In genomic region chr2:32289165-32290054, GRCh38 we compare ENCODE assay signal across 10 cellular contexts. TPM values are rescaled to one million over a fixed set of nuclear protein-coding genes. Genes with fewer than 3 reads are reported as not detected.
DNase-seq lines count a peak whose midpoint lies in the region; TF ChIP-seq lines count a peak whose summit lies in the region.
"Had no signal": no experiment of that assay in that cellular context is flagged by ENCODE, and none has a peak within 500 bp of the region (broad histone marks: within the 10 kb centered on the region; RNA-seq: fewer than 3 reads in every experiment).

No MANE protein-coding gene starts in this region.

- peaks cover 50% of the 10 kb centered on the region for H3K36me3 Mint-ChIP-seq in dendritic cell treated with granulocyte-macrophage colony-stimulating factor and Interleukin-4, amounts not matched to agents 40 ng/mL and 50 ng/mL, for 4 days (ENCODE audit: low read depth)
- H3K36me3 Mint-ChIP-seq in osteocyte (ENCODE audit: unreplicated experiment) (peaks cover 11% of the 10 kb centered on the region), endothelial cell (ENCODE audit: low read depth, unreplicated experiment) (peaks cover 23% of the 10 kb centered on the region)

- peaks cover 0 to 51% (median 4%) of the 10 kb centered on the region in 3 donors for H3K36me3 ChIP-seq in esophagus squamous epithelium

- DNase-seq in GM03348 (ENCODE audit: low spot score) (peak; percentile 31), NOMO-1 (lab: John Stamatoyannopoulos, UW; ENCODE audit: unreplicated experiment in 2 of 2) (peak; percentile 80 to 92), osteocyte (ENCODE audit: extremely low spot score, unreplicated experiment) (no peak), activated gamma-delta T cell treated with Interleukin-2 at 50 U/mL for 16 hours (no peak), esophagus squamous epithelium (lab: John Stamatoyannopoulos, UW) (no peak), endothelial cell (ENCODE audit: low spot score) (no peak), NCI-H187 treated with DMSO at 0.1 percent for 48 hours (lab: John Stamatoyannopoulos, UW) (no peak)

- H3K27me3 Mint-ChIP-seq in dendritic cell treated with granulocyte-macrophage colony-stimulating factor and Interleukin-4, amounts not matched to agents 40 ng/mL and 50 ng/mL, for 4 days, result no peaks in the 10 kb centered on the region
- H3K27me3 Mint-ChIP-seq in osteocyte (ENCODE audit: unreplicated experiment) (no peaks in the 10 kb centered on the region), endothelial cell (ENCODE audit: unreplicated experiment) (no peaks in the 10 kb centered on the region)

- peak overlapping the region in 2 of 4 donors; percentile 34 to 61 for H3K27ac ChIP-seq in esophagus squamous epithelium

- peaks cover 4 to 35% (median 20%) of the 10 kb centered on the region in 3 donors for H3K4me1 ChIP-seq in esophagus squamous epithelium

- 37 to 45% methylated on average over 5 of the region's 5 CpGs for WGBS in esophagus squamous epithelium, 2 donors

- no peaks in the 10 kb centered on the region for H3K27me3 ChIP-seq in esophagus squamous epithelium

- peak overlapping the region; percentile 83 for H3K27ac Mint-ChIP-seq in dendritic cell treated with granulocyte-macrophage colony-stimulating factor and Interleukin-4, amounts not matched to agents 40 ng/mL and 50 ng/mL, for 4 days
- H3K27ac Mint-ChIP-seq in osteocyte (ENCODE audit: unreplicated experiment) (peak overlapping the region; percentile 43), endothelial cell (ENCODE audit: unreplicated experiment) (no peak overlapping the region)
- H3K27ac Mint-ChIP-seq: T-helper 1 cell treated with Interleukin-12 subunit alpha and Interleukin-12 subunit beta and Interleukin-4 antibody, amounts not matched to agents 30 μg/mL and 1 μg/mL, for 36 hours had no signal

- H3K4me3 ChIP-seq in esophagus squamous epithelium, result no peak overlapping the region
- H3K4me3 ChIP-seq: skin epidermis had no signal

- no peak for TF ChIP-seq POLR2A in esophagus squamous epithelium (IDR thresholded peaks at IDR 0.05)

- TF ChIP-seq CTCF in osteocyte (IDR thresholded peaks at IDR 0.05), result no peak
- TF ChIP-seq CTCF in esophagus squamous epithelium (IDR thresholded peaks at IDR 0.05), result no peak
- TF ChIP-seq CTCF in endothelial cell (IDR thresholded peaks at IDR 0.05; ENCODE audit: unreplicated experiment), result no peak

- intact Hi-C loops in dendritic cell treated with granulocyte-macrophage colony-stimulating factor and Interleukin-4, amounts not matched to agents 40 ng/mL and 50 ng/mL, for 4 days (cut with micrococcal nuclease), result no loop called here
- intact Hi-C loops in esophagus squamous epithelium (cut with DNase I), result no loop called here

- H3K4me3 Mint-ChIP-seq in dendritic cell treated with granulocyte-macrophage colony-stimulating factor and Interleukin-4, amounts not matched to agents 40 ng/mL and 50 ng/mL, for 4 days, result peak overlapping the region; percentile 6
- H3K4me3 Mint-ChIP-seq in osteocyte (ENCODE audit: unreplicated experiment), result no peak overlapping the region
- no peak overlapping the region for H3K4me3 Mint-ChIP-seq in endothelial cell (ENCODE audit: unreplicated experiment)
- H3K4me3 Mint-ChIP-seq: T-helper 1 cell treated with Interleukin-12 subunit alpha and Interleukin-12 subunit beta and Interleukin-4 antibody, amounts not matched to agents 30 μg/mL and 1 μg/mL, for 36 hours had no signal

- H3K9me3 Mint-ChIP-seq in dendritic cell treated with granulocyte-macrophage colony-stimulating factor and Interleukin-4, amounts not matched to agents 40 ng/mL and 50 ng/mL, for 4 days, result no peaks in the 10 kb centered on the region
- H3K9me3 Mint-ChIP-seq in osteocyte (ENCODE audit: unreplicated experiment), result no peaks in the 10 kb centered on the region
- H3K9me3 Mint-ChIP-seq in endothelial cell (ENCODE audit: unreplicated experiment), result no peaks in the 10 kb centered on the region
- H3K9me3 Mint-ChIP-seq: T-helper 1 cell treated with Interleukin-12 subunit alpha and Interleukin-12 subunit beta and Interleukin-4 antibody, amounts not matched to agents 30 μg/mL and 1 μg/mL, for 36 hours had no signal

- H3K9me3 ChIP-seq in esophagus squamous epithelium, result no peaks in the 10 kb centered on the region

- peaks cover 30% of the 10 kb centered on the region for H3K4me1 Mint-ChIP-seq in dendritic cell treated with granulocyte-macrophage colony-stimulating factor and Interleukin-4, amounts not matched to agents 40 ng/mL and 50 ng/mL, for 4 days (ENCODE audit: low read depth)
- H3K4me1 Mint-ChIP-seq in osteocyte (ENCODE audit: unreplicated experiment) (peaks cover 18% of the 10 kb centered on the region), endothelial cell (ENCODE audit: unreplicated experiment) (peaks cover 7% of the 10 kb centered on the region)

RNA-seq across cellular contexts. Expression of gene YIPF4, which starts 11.7 kb away (rescaled TPM):
- total RNA-seq in osteocyte, result 73.5 and 75.5 TPM in 2 replicates
- 10 to 100 TPM; 11.9 to 34.9 (median 13.7) TPM for total RNA-seq in esophagus squamous epithelium
- total RNA-seq in endothelial cell (ENCODE audit: unreplicated experiment), result 58.0 TPM

RNA-seq across cellular contexts. Expression of gene NLRC4, which starts 24.7 kb away (rescaled TPM):
- total RNA-seq in osteocyte (not detected in 2 replicates), esophagus squamous epithelium (under 1 TPM in 3 of 4 donors, not detected in 1; 0.44 to 0.91 (median 0.57) TPM), endothelial cell (ENCODE audit: unreplicated experiment) (not detected)

Comparison
In these comparisons a context has a peak if more than half of its experiments do, and no peak if none do; other contexts are left out.
1. DNase-seq: peak in GM03348 (single experiment) and NOMO-1 (2 of 2); none in osteocyte (single experiment), activated gamma-delta T cell treated with Interleukin-2 at 50 U/mL for 16 hours (single experiment), esophagus squamous epithelium (single experiment), endothelial cell (single experiment) and NCI-H187 treated with DMSO at 0.1 percent for 48 hours (single experiment).